In the genomic region with DNA sequence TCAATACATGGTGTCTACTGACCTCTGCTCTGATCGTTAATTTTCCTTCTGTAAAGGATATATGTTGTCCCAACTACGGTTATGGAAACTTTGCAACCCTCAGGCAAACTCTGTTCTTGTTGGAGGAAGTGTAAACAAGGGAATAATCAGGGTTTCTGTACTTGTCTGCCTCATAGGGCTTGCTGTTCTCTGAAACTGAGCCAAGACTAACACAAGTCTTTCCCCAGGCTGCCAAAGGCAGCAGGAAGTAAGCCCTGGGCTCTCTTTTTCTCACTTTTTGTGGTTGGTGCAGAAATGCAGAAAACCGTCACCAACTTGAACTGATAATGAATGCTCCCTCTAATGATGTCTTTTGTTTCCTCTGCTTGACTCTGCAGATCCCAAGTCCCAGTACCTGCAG, we compare ENCODE assay signal across 16 cellular contexts. TPM values are rescaled to one million over a fixed set of nuclear protein-coding genes. Genes with fewer than 3 reads are reported as not detected.
DNase-seq lines count a peak whose midpoint lies in the region; ATAC-seq and TF ChIP-seq lines count a peak whose summit lies in the region.
"Had no signal": no experiment of that assay in that cellular context is flagged by ENCODE, and none has a peak within 500 bp of the region (broad histone marks: within the 10 kb centered on the region; RNA-seq: fewer than 3 reads in every experiment).

No MANE protein-coding gene starts in this region.

- H3K9ac ChIP-seq in liver (ENCODE audit: low read depth in 1 of 2, low read length in 2 of 2) = no peak overlapping the region

- H3K27me3 ChIP-seq in liver (ENCODE audit: control insufficient read depth in 4 of 4, insufficient read depth in 4 of 4, low read length in 3 of 4) (no peaks in the 10 kb centered on the region), BE2C (no peaks in the 10 kb centered on the region)
- H3K27me3 ChIP-seq: transverse colon had no signal

- no peak for TF ChIP-seq CTCF in liver (IDR thresholded peaks at IDR 0.05; ENCODE audit: low read depth, low read length, missing input control)
- no peak for TF ChIP-seq CTCF in BE2C (IDR thresholded peaks at IDR 0.05; ENCODE audit: low read depth, low read length)

- TF ChIP-seq RAD21 in liver (IDR thresholded peaks at IDR 0.05) = no peak

- H3K9me3 ChIP-seq in liver (ENCODE audit: control insufficient read depth in 4 of 4, low read length in 3 of 4) = no peaks in the 10 kb centered on the region
- no peaks in the 10 kb centered on the region for H3K9me3 ChIP-seq in BE2C
- H3K9me3 ChIP-seq: transverse colon had no signal

- 21% methylated on average over 3 of the region's 3 CpGs for WGBS in liver

- no peak overlapping the region for H3K4me3 ChIP-seq in liver (ENCODE audit: low read depth in 1 of 3, low read length in 3 of 3)
- H3K4me3 ChIP-seq in BE2C (ENCODE audit: low read depth, low read length) = no peak overlapping the region
- H3K4me3 ChIP-seq: SK-N-MC, transverse colon had no signal

- H3K4me1 ChIP-seq in liver (ENCODE audit: control insufficient read depth in 4 of 4, insufficient read depth in 4 of 4, low read length in 3 of 4) = peaks cover 0 to 6% (median 5%) of the 10 kb centered on the region in 4 donors
- H3K4me1 ChIP-seq in BE2C = no peaks in the 10 kb centered on the region

- no peak for DNase-seq in Right ventricle myocardium inferior (ENCODE audit: missing footprints)
- DNase-seq in cardiac septum (ENCODE audit: low spot score) = no peak
- DNase-seq in epidermal melanocyte (ENCODE audit: insufficient read length, low spot score) = peak; percentile 26
- no peak for DNase-seq in iPS-NIHi7 (ENCODE audit: extremely low spot score)
- no peak for DNase-seq in NCI-H446 (lab: John Stamatoyannopoulos, UW)
- DNase-seq in BE2C = no peak
- DNase-seq: activated CD4-positive, alpha-beta T cell treated with anti-CD3 and anti-CD28 coated beads, Interleukin-2, amount 10 ng/mL, durations not matched to agents 24 days and 14 days; activated naive CD8-positive, alpha-beta T cell treated with anti-CD3 and anti-CD28 coated beads, Interleukin-2, amount 10 ng/mL, durations not matched to agents 7 days and 5 days; naive thymus-derived CD8-positive, alpha-beta T cell; NCI-H1694 treated with DMSO at 0.1 percent for 48 hours; stimulated activated CD4-positive, alpha-beta T cell treated with anti-CD3 and anti-CD28 coated beads, Interleukin-4, amount 100 ng/mL, for 4 hours; transverse colon had no signal

- intact Hi-C loops in Right ventricle myocardium inferior (cut with DNase I) = no loop called here
- intact Hi-C loops in cardiac septum (cut with DNase I) = no loop called here

- ATAC-seq in Right ventricle myocardium inferior (peak; percentile 92), HG02610 (IDR thresholded peaks at IDR 0.05; ENCODE audit: unreplicated experiment) (no peak)
- ATAC-seq: naive thymus-derived CD8-positive, alpha-beta T cell had no signal

- H3K27ac ChIP-seq in liver (ENCODE audit: low read depth in 1 of 2, low read length in 2 of 2) = no peak overlapping the region
- H3K27ac ChIP-seq: SK-N-MC had no signal

- H3K36me3 ChIP-seq in liver (ENCODE audit: control insufficient read depth in 4 of 4, insufficient read depth in 3 of 4, low read depth in 1 of 4, low read length in 3 of 4) = no peaks in the 10 kb centered on the region
- H3K36me3 ChIP-seq in BE2C = no peaks in the 10 kb centered on the region
- H3K36me3 ChIP-seq: transverse colon had no signal

TF ChIP-seq in liver, 16 proteins besides CTCF, POLR2A, EP300 and RAD21:
- TF ChIP-seq TAF1 (conservative IDR thresholded peaks at IDR 0.05) (no peak), FOXA1 (IDR thresholded peaks at IDR 0.05) (peak; percentile 35), RXRA (IDR thresholded peaks at IDR 0.05) (peak; percentile 22 to 24), GABPA (IDR thresholded peaks at IDR 0.05 in 1 of 2, conservative IDR thresholded peaks at IDR 0.05 in 1 of 2) (no peak), FOXA2 (IDR thresholded peaks at IDR 0.05) (peak; percentile 71), SP1 (IDR thresholded peaks at IDR 0.05) (peak; percentile 23)

RNA-seq across cellular contexts. Expression of gene CYP4X1, which starts 7.6 kb away (rescaled TPM):
- total RNA-seq in Right ventricle myocardium inferior (1.5 TPM), cardiac septum (0.86 TPM), liver (1 to 10 TPM in 1 of 2 donors, under 1 TPM in 1; 0.56 to 4.9 TPM)
- polyA plus RNA-seq in liver = 1 to 10 TPM; 1.5 to 2.6 TPM
- not detected for polyA plus RNA-seq in BE2C (2012; ENCODE audit: insufficient read depth, insufficient read length, low read depth)
- total RNA-seq: activated CD4-positive, alpha-beta T cell treated with anti-CD3 and anti-CD28 coated beads, Interleukin-2, amount 10 ng/mL, durations not matched to agents 24 days and 14 days; activated naive CD8-positive, alpha-beta T cell treated with anti-CD3 and anti-CD28 coated beads, Interleukin-2, amount 10 ng/mL, durations not matched to agents 7 days and 5 days; naive thymus-derived CD8-positive, alpha-beta T cell had no signal
- polyA plus RNA-seq: AG04450; naive thymus-derived CD8-positive, alpha-beta T cell had no signal

RNA-seq across cellular contexts. Expression of gene CYP4Z1, which starts 36.0 kb away (rescaled TPM):
- total RNA-seq in Right ventricle myocardium inferior = 0.97 TPM
- total RNA-seq in cardiac septum = not detected
- under 1 TPM; 0.09 to 0.50 TPM for total RNA-seq in liver
- under 1 TPM; 0.20 to 0.21 TPM for polyA plus RNA-seq in liver
- polyA plus RNA-seq in BE2C (2012; ENCODE audit: insufficient read depth, insufficient read length, low read depth) = not detected
- total RNA-seq: activated CD4-positive, alpha-beta T cell treated with anti-CD3 and anti-CD28 coated beads, Interleukin-2, amount 10 ng/mL, durations not matched to agents 24 days and 14 days; activated naive CD8-positive, alpha-beta T cell treated with anti-CD3 and anti-CD28 coated beads, Interleukin-2, amount 10 ng/mL, durations not matched to agents 7 days and 5 days; naive thymus-derived CD8-positive, alpha-beta T cell had no signal
- polyA plus RNA-seq: AG04450; naive thymus-derived CD8-positive, alpha-beta T cell had no signal
